Comparison of ENCODE assay signal across 1 cellular context in genomic region chr2:100814453-100814852, GRCh38.
TF ChIP-seq lines count a peak whose summit lies in the region.

No MANE protein-coding gene starts in this region.

TF ChIP-seq in HepG2, 621 proteins besides CTCF, POLR2A, EP300 and RAD21 (continued from another document and continues in another):
- TF ChIP-seq ZNF687 (CRISPR knock-in tag; IDR thresholded peaks at IDR 0.05) (peak; percentile 19; the same call in 1 of the 2 replicates), ZNF143 (CRISPR knock-in tag; IDR thresholded peaks at IDR 0.05) (no peak), FOXP1 (IDR thresholded peaks at IDR 0.05) (no peak), FOXP1 (CRISPR knock-in tag; IDR thresholded peaks at IDR 0.05) (peak; percentile 60; the same call in 1 of the 2 replicates), TFDP2 (CRISPR knock-in tag; IDR thresholded peaks at IDR 0.05) (no peak), AGO2 (optimal IDR thresholded peaks at IDR 0.05; ENCODE audit: low read depth, low read length) (no peak), SMAD3 (CRISPR knock-in tag; IDR thresholded peaks at IDR 0.05) (peak; percentile 59; the same call in 1 of the 2 replicates), ZNF652 (CRISPR knock-in tag; IDR thresholded peaks at IDR 0.05; ENCODE audit: borderline replicate concordance, low read depth) (no peak), MTF1 (CRISPR knock-in tag; IDR thresholded peaks at IDR 0.05) (no peak), ZNF331 (CRISPR knock-in tag; IDR thresholded peaks at IDR 0.05) (peak; percentile 65; the same call in 1 of the 2 replicates), ZNF34 (CRISPR knock-in tag; IDR thresholded peaks at IDR 0.05; ENCODE audit: borderline replicate concordance) (no peak), STAT6 (CRISPR knock-in tag; IDR thresholded peaks at IDR 0.05; ENCODE audit: borderline replicate concordance) (no peak), ZNF614 (CRISPR knock-in tag; IDR thresholded peaks at IDR 0.05; ENCODE audit: borderline replicate concordance) (peak; percentile 77; the same call in 1 of the 2 replicates), ZBTB43 (CRISPR knock-in tag; conservative IDR thresholded peaks at IDR 0.05) (no peak), SNRNP70 (IDR thresholded peaks at IDR 0.05; ENCODE audit: low read depth, low read length) (no peak), HNF4A (CRISPR knock-in tag; IDR thresholded peaks at IDR 0.05) (peak; percentile 92), ELF1 (CRISPR knock-in tag; IDR thresholded peaks at IDR 0.05) (no peak), MAFG (CRISPR knock-in tag; IDR thresholded peaks at IDR 0.05) (no peak), ZNF180 (CRISPR knock-in tag; IDR thresholded peaks at IDR 0.05; ENCODE audit: borderline replicate concordance, low read depth) (no peak), ZNF616 (CRISPR knock-in tag; IDR thresholded peaks at IDR 0.05; ENCODE audit: low read depth) (no peak), GLMP (CRISPR knock-in tag; IDR thresholded peaks at IDR 0.05; ENCODE audit: borderline replicate concordance) (no peak), REXO4 (CRISPR knock-in tag; IDR thresholded peaks at IDR 0.05; ENCODE audit: borderline replicate concordance) (no peak), CSRNP2 (CRISPR knock-in tag; conservative IDR thresholded peaks at IDR 0.05; ENCODE audit: low read depth) (no peak), SUZ12 (IDR thresholded peaks at IDR 0.05; ENCODE audit: low read depth, low read length) (no peak), CCAR2 (optimal IDR thresholded peaks at IDR 0.05; ENCODE audit: low read depth, low read length) (no peak), HNRNPLL (IDR thresholded peaks at IDR 0.05; ENCODE audit: low read depth, low read length, poor library complexity, severe bottlenecking) (no peak), SALL1 (CRISPR knock-in tag; IDR thresholded peaks at IDR 0.05) (peak; percentile 73), MIXL1 (CRISPR knock-in tag; IDR thresholded peaks at IDR 0.05) (peak; percentile 76; the same call in 1 of the 2 replicates), KDM5B (CRISPR knock-in tag; IDR thresholded peaks at IDR 0.05; ENCODE audit: borderline replicate concordance) (no peak), KIAA2018 (CRISPR knock-in tag; IDR thresholded peaks at IDR 0.05; ENCODE audit: borderline replicate concordance) (no peak), ZNF878 (CRISPR knock-in tag; IDR thresholded peaks at IDR 0.05) (0 out of 2 replicates have a peak, but pooled peaks have one; percentile 52), STAG1 (CRISPR knock-in tag; IDR thresholded peaks at IDR 0.05) (no peak), ZNF383 (CRISPR knock-in tag; IDR thresholded peaks at IDR 0.05; ENCODE audit: borderline replicate concordance) (no peak), FOXJ3 (CRISPR knock-in tag; IDR thresholded peaks at IDR 0.05; ENCODE audit: borderline replicate concordance) (no peak), TFAP4 (IDR thresholded peaks at IDR 0.05; ENCODE audit: borderline replicate concordance, low read depth) (no peak), ZBTB1 (CRISPR knock-in tag; IDR thresholded peaks at IDR 0.05; ENCODE audit: borderline replicate concordance) (no peak), CENPX (CRISPR knock-in tag; IDR thresholded peaks at IDR 0.05) (no peak), ZNF629 (CRISPR knock-in tag; conservative IDR thresholded peaks at IDR 0.05) (no peak), SATB2 (CRISPR knock-in tag; IDR thresholded peaks at IDR 0.05) (no peak), U2AF2 (IDR thresholded peaks at IDR 0.05; ENCODE audit: low read depth, low read length) (no peak), ZNF431 (CRISPR knock-in tag; IDR thresholded peaks at IDR 0.05; ENCODE audit: borderline replicate concordance, low read depth) (no peak)
